In the genomic region with DNA sequence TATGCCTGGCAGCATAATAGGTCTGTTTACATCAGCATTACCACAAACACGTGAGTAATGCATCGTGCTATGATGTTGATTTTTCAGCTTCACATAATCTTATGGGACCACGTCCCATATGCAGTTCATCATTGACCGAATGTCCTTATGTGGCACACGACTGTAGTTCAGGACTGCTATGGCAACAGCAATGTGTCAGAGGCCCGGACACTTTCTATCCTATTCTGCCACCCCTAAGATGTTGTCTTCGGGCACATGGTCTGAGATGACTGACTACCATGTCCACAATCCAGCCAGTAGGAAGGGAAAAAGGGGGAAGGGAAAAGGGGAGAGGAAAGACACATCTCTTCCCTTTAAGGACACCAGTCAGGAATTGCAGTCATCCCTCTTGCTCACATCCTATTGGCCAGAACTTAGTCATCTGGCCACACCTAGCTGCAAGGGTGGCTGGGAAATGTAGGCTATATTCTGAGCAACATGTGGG, we compare ENCODE assay signal across 1 cellular context.
TF ChIP-seq lines count a peak whose summit lies in the region.

No MANE protein-coding gene starts in this region.

TF ChIP-seq in H1, 55 proteins besides CTCF, POLR2A, EP300 and RAD21 (continued from another document):
- TF ChIP-seq, protein P1, sequence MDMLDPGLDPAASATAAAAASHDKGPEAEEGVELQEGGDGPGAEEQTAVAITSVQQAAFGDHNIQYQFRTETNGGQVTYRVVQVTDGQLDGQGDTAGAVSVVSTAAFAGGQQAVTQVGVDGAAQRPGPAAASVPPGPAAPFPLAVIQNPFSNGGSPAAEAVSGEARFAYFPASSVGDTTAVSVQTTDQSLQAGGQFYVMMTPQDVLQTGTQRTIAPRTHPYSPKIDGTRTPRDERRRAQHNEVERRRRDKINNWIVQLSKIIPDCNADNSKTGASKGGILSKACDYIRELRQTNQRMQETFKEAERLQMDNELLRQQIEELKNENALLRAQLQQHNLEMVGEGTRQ (IDR thresholded peaks at IDR 0.05; ENCODE audit: low read length) = peak; percentile 49; the same call in 1 of the 2 replicates
- TF ChIP-seq RNF2 (IDR thresholded peaks at IDR 0.05; ENCODE audit: borderline replicate concordance, low read depth, low read length, missing control alignments, poor library complexity, severe bottlenecking) (no peak), SIX5 (IDR thresholded peaks at IDR 0.05; ENCODE audit: low read depth, low read length) (0 out of 2 replicates have a peak, but pooled peaks have one; percentile 27), YY1 (IDR thresholded peaks at IDR 0.05; ENCODE audit: low read depth, low read length) (no peak), TAF7 (optimal IDR thresholded peaks at IDR 0.05; ENCODE audit: borderline replicate concordance, low read depth, low read length) (no peak), JUND (IDR thresholded peaks at IDR 0.05; ENCODE audit: low read length) (no peak), GTF2F1 (IDR thresholded peaks at IDR 0.05; ENCODE audit: borderline replicate concordance, low read depth, low read length) (no peak)
